ENCODE assay signal across 23 cellular contexts in genomic region chr17:65385726-65386125, GRCh38.
"Had no signal": no experiment of that assay in that cellular context is flagged by ENCODE, and none has a peak within 500 bp of the region (broad histone marks: within the 10 kb centered on the region; RNA-seq: fewer than 3 reads in every experiment).

No MANE protein-coding gene starts in this region.

- DNase-seq: islet precursor cell; left ventricle myocardium inferior; mesendoderm; naive B cell; natural killer cell; nephron progenitor cell; occipital lobe; psoas muscle; stimulated activated CD4-positive, alpha-beta T cell treated with anti-CD3 and anti-CD28 coated beads, Interleukin-12 subunit alpha, Interleukin-12 subunit beta, amount 100 ng/mL, for 4 hours; stimulated activated CD4-positive, alpha-beta T cell treated with anti-CD3 and anti-CD28 coated beads, Interleukin-15, amount 100 ng/mL, for 24 hours; stimulated activated CD4-positive, alpha-beta T cell treated with anti-CD3 and anti-CD28 coated beads, Interleukin-2, amount 100 ng/mL, for 24 hours; stimulated activated CD4-positive, alpha-beta T cell treated with anti-CD3 and anti-CD28 coated beads, Interleukin-4, amount 100 ng/mL, for 1 hour; stimulated activated naive CD4-positive, alpha-beta T cell had no signal

- H3K4me2 ChIP-seq: hepatocyte, neural progenitor cell had no signal

- ATAC-seq: natural killer cell, psoas muscle, sciatic nerve had no signal

- H3K4me1 ChIP-seq: left ventricle myocardium inferior, neural progenitor cell, parathyroid adenoma, tibial nerve had no signal

- H3K27ac ChIP-seq: hepatocyte, left ventricle myocardium inferior, neural progenitor cell, neutrophil, parathyroid adenoma, psoas muscle, skin epidermis, suprapubic skin, tibial nerve, vagina had no signal

- H3K9me3 ChIP-seq: left ventricle myocardium inferior, neutrophil, psoas muscle, suprapubic skin, tibial nerve, vagina had no signal

- H3K9ac ChIP-seq: neural progenitor cell, parathyroid adenoma had no signal

- H3K27me3 ChIP-seq: hepatocyte, neural progenitor cell, neutrophil, suprapubic skin, tibial nerve, vagina had no signal

- H2AFZ ChIP-seq: hepatocyte, neural progenitor cell, parathyroid adenoma had no signal

- H3K4me3 ChIP-seq: hepatocyte, left ventricle myocardium inferior, lung, neural progenitor cell, psoas muscle, skin epidermis, suprapubic skin, tibial nerve, vagina had no signal

- H3K36me3 ChIP-seq: left ventricle myocardium inferior, neural progenitor cell, neutrophil, suprapubic skin, tibial nerve, vagina had no signal

- H3K79me2 ChIP-seq: hepatocyte, parathyroid adenoma had no signal
